ENCODE assay signal across 10 cellular contexts in the genomic region with DNA sequence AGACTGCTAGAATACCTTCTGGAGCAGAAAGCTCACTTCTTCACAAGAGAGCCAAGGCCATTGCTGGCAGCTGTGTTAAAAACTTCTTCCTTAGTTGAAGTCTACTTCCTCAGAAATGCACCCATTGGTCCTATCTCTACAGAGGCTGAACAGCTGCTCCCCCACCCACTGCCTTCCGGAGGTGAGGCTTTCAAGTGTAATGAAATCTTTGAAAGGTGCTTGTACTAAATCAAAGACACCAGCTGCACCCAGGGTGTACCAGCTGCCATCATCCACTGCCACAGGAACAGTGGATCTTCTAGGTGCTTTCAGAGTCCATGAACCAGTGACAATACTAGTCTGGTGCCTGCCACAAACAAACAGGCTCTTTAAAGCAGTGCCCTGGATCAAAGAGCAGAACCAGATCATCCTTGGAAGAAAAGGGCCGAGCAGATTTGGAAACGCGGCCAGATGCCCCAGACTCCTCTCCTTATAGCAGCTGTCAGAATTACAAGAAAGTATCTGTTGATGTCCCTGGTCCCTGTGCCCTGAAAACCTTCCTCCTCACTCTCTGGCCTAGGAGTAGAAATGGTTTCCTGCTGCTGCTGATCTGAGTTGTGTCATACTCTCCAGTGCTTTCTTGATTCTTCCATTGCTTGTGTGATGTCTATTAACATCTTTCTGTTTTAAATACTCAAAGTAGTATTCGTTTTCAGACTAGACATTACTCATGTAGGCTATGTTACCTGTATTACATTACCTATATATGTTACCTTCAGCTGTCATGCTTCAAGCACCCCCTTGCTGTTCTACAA.
DNase-seq lines count a peak whose midpoint lies in the region; ATAC-seq lines count a peak whose summit lies in the region.
"Had no signal": no experiment of that assay in that cellular context is flagged by ENCODE, and none has a peak within 500 bp of the region (broad histone marks: within the 10 kb centered on the region; RNA-seq: fewer than 3 reads in every experiment).

No MANE protein-coding gene starts in this region.

- ATAC-seq in GM21723 (IDR thresholded peaks at IDR 0.05; ENCODE audit: unreplicated experiment) (peak; percentile 49), GM21619 (IDR thresholded peaks at IDR 0.05; ENCODE audit: unreplicated experiment) (no peak), GM21381 (IDR thresholded peaks at IDR 0.05; ENCODE audit: unreplicated experiment) (no peak)
- ATAC-seq: HCT116 had no signal

- peak; percentile 51 for DNase-seq in UCSD-AML1 (lab: John Stamatoyannopoulos, UW; ENCODE audit: unreplicated experiment)
- DNase-seq in activated naive CD4-positive, alpha-beta T cell treated with anti-CD3 and anti-CD28 coated beads, Interleukin-2, amount 50 U/mL, for 16 hours, result peak; percentile 58
- peak; percentile 19 to 53 (median 42) for DNase-seq in stimulated activated CD4-positive, alpha-beta T cell treated with anti-CD3 and anti-CD28 coated beads, TNF-alpha, amount 100 ng/mL, for 4 hours (ENCODE audit: low read depth in 3 of 3)
- DNase-seq in SHP77 treated with DMSO at 0.1 percent for 48 hours (lab: John Stamatoyannopoulos, UW), result no peak
- no peak for DNase-seq in NCI-H2196 treated with DMSO at 0.1 percent for 48 hours (lab: John Stamatoyannopoulos, UW; ENCODE audit: unreplicated experiment)
- DNase-seq: brain microvascular endothelial cell had no signal

Comparison
In these comparisons a context has a peak if more than half of its experiments do, and no peak if none do; other contexts are left out.
1. DNase-seq: peak in UCSD-AML1 (single experiment), activated naive CD4-positive, alpha-beta T cell treated with anti-CD3 and anti-CD28 coated beads, Interleukin-2, amount 50 U/mL, for 16 hours (single experiment) and stimulated activated CD4-positive, alpha-beta T cell treated with anti-CD3 and anti-CD28 coated beads, TNF-alpha, amount 100 ng/mL, for 4 hours (3 of 3); none in SHP77 treated with DMSO at 0.1 percent for 48 hours (single experiment) and NCI-H2196 treated with DMSO at 0.1 percent for 48 hours (single experiment).